12 cellular contexts compared by ENCODE assay signal in genomic region chr4:25158817-25159216, GRCh38. TPM values are rescaled to one million over a fixed set of nuclear protein-coding genes. Genes with fewer than 3 reads are reported as not detected.
DNase-seq lines count a peak whose midpoint lies in the region; ATAC-seq and TF ChIP-seq lines count a peak whose summit lies in the region.
"Had no signal": no experiment of that assay in that cellular context is flagged by ENCODE, and none has a peak within 500 bp of the region (broad histone marks: within the 10 kb centered on the region; RNA-seq: fewer than 3 reads in every experiment).

No MANE protein-coding gene starts in this region.

- TF ChIP-seq CTCF in A673 (conservative IDR thresholded peaks at IDR 0.05; ENCODE audit: low read depth, low read length) (no peak), Calu3 (IDR thresholded peaks at IDR 0.05; ENCODE audit: unreplicated experiment) (no peak), SU-DHL-6 (IDR thresholded peaks at IDR 0.05; ENCODE audit: insufficient read depth, low read length, poor library complexity, severe bottlenecking) (no peak), hepatocyte (IDR thresholded peaks at IDR 0.05; ENCODE audit: poor library complexity) (no peak)

- WGBS in hepatocyte (ENCODE audit: low lambda C conversion rate, missing lambda C conversion rate): 85% methylated on average over 7 of the region's 7 CpGs

- no peak for ATAC-seq in GM19328 (IDR thresholded peaks at IDR 0.05; ENCODE audit: unreplicated experiment)
- no peak for ATAC-seq in GM21786 (IDR thresholded peaks at IDR 0.05; ENCODE audit: unreplicated experiment)

- BruUV-seq in A673 (replicated peaks; lab: Mats Ljungman, UMichigan) (TSS peak; percentile 53), Calu3 (replicated peaks; lab: Mats Ljungman, UMichigan) (TSS peak; percentile 65)

- H3K4me2 ChIP-seq in SU-DHL-6 (ENCODE audit: low read depth, low read length, poor library complexity, severe bottlenecking) (peak overlapping the region; percentile 85), hepatocyte (peak overlapping the region; percentile 78)

- H3K27me3 Mint-ChIP-seq in Calu3 (ENCODE audit: unreplicated experiment): no peaks in the 10 kb centered on the region

- H3K4me3 ChIP-seq in A673 (ENCODE audit: low read depth, low read length, poor library complexity, severe bottlenecking) (no peak overlapping the region), SU-DHL-6 (ENCODE audit: insufficient read depth, low read length, poor library complexity, severe bottlenecking) (peak overlapping the region; percentile 93), hepatocyte (no peak overlapping the region)

- H3K36me3 ChIP-seq in A673 (ENCODE audit: insufficient read depth, low read length, poor library complexity, severe bottlenecking) (no peaks in the 10 kb centered on the region), SU-DHL-6 (ENCODE audit: low read length) (peaks cover 17% of the 10 kb centered on the region; the same call in 1 of the 2 replicates), hepatocyte (replicated peaks; ENCODE audit: insufficient read depth, low read depth) (no peaks in the 10 kb centered on the region)
- H3K36me3 ChIP-seq: colonic mucosa had no signal

- H3K4me3 Mint-ChIP-seq in Calu3 (ENCODE audit: low read depth, unreplicated experiment): peak overlapping the region; percentile 97

- CTCF ChIA-PET in A673 (lab: Charles Lee) (no interaction called here), Calu3 (lab: Charles Lee) (interaction anchor here (0.7 to 1.4 kb wide), 2 partner anchors 25 to 154 kb away, joined by 3 to 4 read pairs; partner anchors contain the start of gene ZCCHC4)

- intact Hi-C loops in A673 (cut with micrococcal nuclease; ENCODE audit: unreplicated experiment): no loop called here
- intact Hi-C loops in Calu3 (cut with micrococcal nuclease; ENCODE audit: unreplicated experiment): loop anchor here (10.0 kb wide), 1 partner anchor 684 kb away; no protein-coding TSS in a partner anchor

- H4K20me1 ChIP-seq in SU-DHL-6 (ENCODE audit: low read depth, low read length): no peaks in the 10 kb centered on the region
- H4K20me1 ChIP-seq in hepatocyte (ENCODE audit: insufficient read depth, poor library complexity, severe bottlenecking): no peaks in the 10 kb centered on the region

- H3K36me3 Mint-ChIP-seq in Calu3 (ENCODE audit: insufficient read depth, unreplicated experiment): peaks cover 26% of the 10 kb centered on the region

- H3K27me3 ChIP-seq in A673 (replicated peaks; ENCODE audit: insufficient read depth, low read depth, low read length, poor library complexity) (no peaks in the 10 kb centered on the region), SU-DHL-6 (ENCODE audit: low read length) (no peaks in the 10 kb centered on the region), hepatocyte (no peaks in the 10 kb centered on the region)
- H3K27me3 ChIP-seq: colonic mucosa had no signal

- H3K4me1 ChIP-seq in A673 (ENCODE audit: insufficient read depth, low read length, poor library complexity, severe bottlenecking) (peaks cover 8% of the 10 kb centered on the region), hepatocyte (ENCODE audit: insufficient read depth) (peaks cover 12% of the 10 kb centered on the region)

- H3K9ac ChIP-seq in SU-DHL-6 (ENCODE audit: low read length): no peak overlapping the region

- DNase-seq in A673 (ENCODE audit: low spot score) (no peak), Calu3 (no peak), hepatocyte (ENCODE audit: low spot score) (no peak), SW 1271 (lab: John Stamatoyannopoulos, UW) (no peak), iPS-NIHi11 (ENCODE audit: low spot score) (no peak)
- DNase-seq: colonic mucosa, mesendoderm, NCI-H187 treated with DMSO at 0.1 percent for 48 hours, SIG-M5 had no signal

- H3K9me3 ChIP-seq in A673 (ENCODE audit: low read depth, low read length, poor library complexity, severe bottlenecking): no peaks in the 10 kb centered on the region
- H3K9me3 ChIP-seq in SU-DHL-6 (ENCODE audit: insufficient read depth, low read length): no peaks in the 10 kb centered on the region
- no peaks in the 10 kb centered on the region for H3K9me3 ChIP-seq in hepatocyte (ENCODE audit: low read depth)
- H3K9me3 ChIP-seq: colonic mucosa had no signal

- H3K27ac ChIP-seq in A673 (ENCODE audit: low read depth, low read length, poor library complexity, severe bottlenecking) (no peak overlapping the region), SU-DHL-6 (ENCODE audit: low read depth, low read length) (no peak overlapping the region), hepatocyte (peak overlapping the region; percentile 98)

- no peaks in the 10 kb centered on the region for H3K9me3 Mint-ChIP-seq in Calu3 (ENCODE audit: low read depth, unreplicated experiment)

- no peak overlapping the region for H3K27ac Mint-ChIP-seq in Calu3 (ENCODE audit: unreplicated experiment)

- peaks cover 18% of the 10 kb centered on the region for H3K4me1 Mint-ChIP-seq in Calu3 (ENCODE audit: low read depth, unreplicated experiment)

- peaks cover 26% of the 10 kb centered on the region for H3K79me2 ChIP-seq in SU-DHL-6 (ENCODE audit: insufficient read depth, low read length)
- H3K79me2 ChIP-seq in hepatocyte: peaks cover 16% of the 10 kb centered on the region

- POLR2A ChIA-PET in A673 (lab: Charles Lee; ENCODE audit: low non-redundant PET): no interaction called here

- H2AFZ ChIP-seq in SU-DHL-6 (ENCODE audit: low read depth, low read length, severe bottlenecking): no peak overlapping the region
- H2AFZ ChIP-seq in hepatocyte: no peak overlapping the region

- H3K9me2 ChIP-seq in SU-DHL-6 (replicated peaks; ENCODE audit: insufficient read depth, low read length): no peaks in the 10 kb centered on the region
- no peaks in the 10 kb centered on the region for H3K9me2 ChIP-seq in hepatocyte (replicated peaks; ENCODE audit: insufficient read depth)

- H3F3A ChIP-seq in SU-DHL-6 (ENCODE audit: insufficient read depth): 0 out of 2 replicates have a peak, but pooled peaks cover 9% of the 10 kb centered on the region

RNA-seq across cellular contexts. Expression of gene SEPSECS, which starts 1.4 kb away (rescaled TPM):
- total RNA-seq in A673 (2021): 11.6 and 12.9 TPM in 2 replicates
- 7.5 and 9.4 TPM in 2 replicates for total RNA-seq in Calu3 (2022)
- 8.5 and 10.3 TPM in 2 replicates for total RNA-seq in hepatocyte
- 3.0 and 3.2 TPM in 2 replicates for polyA plus RNA-seq in hepatocyte
